In the genomic region with DNA sequence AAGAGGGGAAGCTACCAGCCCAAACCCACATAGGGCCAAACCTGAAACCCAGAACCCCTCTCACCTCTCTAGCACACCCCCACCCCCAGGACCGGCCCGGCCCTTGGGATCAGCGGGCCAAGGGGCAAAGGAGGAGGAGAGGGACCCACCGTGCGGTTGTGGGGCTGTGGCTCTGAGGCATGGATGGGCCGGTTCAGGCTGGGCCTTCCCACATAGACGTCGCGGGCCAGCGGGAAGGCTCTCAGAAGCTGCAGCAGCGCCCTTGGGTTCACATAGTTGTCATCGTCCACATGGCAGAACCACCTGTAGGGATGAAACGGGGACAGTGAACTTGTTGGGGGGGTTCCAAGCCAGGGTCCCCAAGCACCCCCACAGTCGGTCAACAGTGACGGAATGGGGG, we compare ENCODE assay signal across 29 cellular contexts. TPM values are rescaled to one million over a fixed set of nuclear protein-coding genes. Genes with fewer than 3 reads are reported as not detected.
"Had no signal": no experiment of that assay in that cellular context is flagged by ENCODE, and none has a peak within 500 bp of the region (broad histone marks: within the 10 kb centered on the region; RNA-seq: fewer than 3 reads in every experiment).

No MANE protein-coding gene starts in this region.

- ATAC-seq: esophagus mucosa; gastrocnemius medialis; left lung; mucosa of descending colon; natural killer cell treated with Interleukin-12 subunit alpha and Interleukin-12 subunit beta and Interleukin-15 and Interleukin-18, amount 100 ng/mL, for 72 hours; sciatic nerve; stimulated activated effector memory CD8-positive, alpha-beta T cell treated with anti-CD3 and anti-CD28 coated beads, Interleukin-12 subunit alpha, Interleukin-12 subunit beta, amount 100 ng/mL, for 72 hours had no signal

- DNase-seq: dorsolateral prefrontal cortex; effector CD4-positive, alpha-beta T cell; foreskin fibroblast; gastrocnemius medialis; head of caudate nucleus; kidney; left lung; mesenchymal stem cell; mucosa of descending colon; naive B cell; stimulated activated CD4-positive, alpha-beta T cell treated with anti-CD3 and anti-CD28 coated beads, Interleukin-12 subunit alpha, Interleukin-12 subunit beta, amount 100 ng/mL, for 4 hours; stimulated activated CD4-positive, alpha-beta T cell treated with anti-CD3 and anti-CD28 coated beads, Interleukin-1b, Interleukin-23, amount 100 ng/mL, for 48 hours; stimulated activated CD4-positive, alpha-beta T cell treated with anti-CD3 and anti-CD28 coated beads, Interleukin-4, amount 100 ng/mL, for 24 hours; stimulated activated naive CD4-positive, alpha-beta T cell treated with Interleukin-2 at 50 U/mL for 16 hours; substantia nigra; testis; tibial artery had no signal

- H3K4me3 ChIP-seq: dorsolateral prefrontal cortex, gastrocnemius medialis, left lung, mucosa of descending colon, smooth muscle cell, testis, tibial artery had no signal

- H3K79me2 ChIP-seq: parathyroid adenoma had no signal

- H3K4me1 ChIP-seq: parathyroid adenoma, testis had no signal

- H3K27me3 ChIP-seq: dorsolateral prefrontal cortex, left lung, testis had no signal

- H3K9ac ChIP-seq: parathyroid adenoma had no signal

- H3K27me3 Mint-ChIP-seq: naive B cell; natural killer cell treated with Interleukin-12 subunit alpha and Interleukin-12 subunit beta and Interleukin-15 and Interleukin-18, amount 100 ng/mL, for 72 hours had no signal

- H3K36me3 ChIP-seq: gastrocnemius medialis, tibial artery had no signal

- H3K27ac Mint-ChIP-seq: mesothelial cell of epicardium; naive B cell; natural killer cell treated with Interleukin-12 subunit alpha and Interleukin-12 subunit beta and Interleukin-15 and Interleukin-18, amount 100 ng/mL, for 72 hours; progenitor cell of endocrine pancreas; type B pancreatic cell had no signal

- H3K4me3 Mint-ChIP-seq: mesothelial cell of epicardium; natural killer cell treated with Interleukin-12 subunit alpha and Interleukin-12 subunit beta and Interleukin-15 and Interleukin-18, amount 100 ng/mL, for 72 hours; neural crest cell; stimulated activated effector memory CD8-positive, alpha-beta T cell treated with anti-CD3 and anti-CD28 coated beads, Interleukin-12 subunit alpha, Interleukin-12 subunit beta, amount 100 ng/mL, for 72 hours; type B pancreatic cell had no signal

- H2AFZ ChIP-seq: parathyroid adenoma had no signal

- H3K4me2 ChIP-seq: smooth muscle cell had no signal

- H3K36me3 Mint-ChIP-seq: mesothelial cell of epicardium, type B pancreatic cell had no signal

- H3K9me3 Mint-ChIP-seq: mesothelial cell of epicardium; naive B cell; natural killer cell treated with Interleukin-12 subunit alpha and Interleukin-12 subunit beta and Interleukin-15 and Interleukin-18, amount 100 ng/mL, for 72 hours; neural crest cell; stimulated activated effector memory CD8-positive, alpha-beta T cell treated with anti-CD3 and anti-CD28 coated beads, Interleukin-12 subunit alpha, Interleukin-12 subunit beta, amount 100 ng/mL, for 72 hours; type B pancreatic cell had no signal

- H3K27ac ChIP-seq: dorsolateral prefrontal cortex, epithelial cell of prostate, gastrocnemius medialis, left lung, parathyroid adenoma, testis, tibial artery had no signal

- H3K9me3 ChIP-seq: gastrocnemius medialis, left lung, mucosa of descending colon, testis, tibial artery had no signal

RNA-seq across cellular contexts. Expression of gene MFNG, which starts 7.0 kb away (rescaled TPM):
- total RNA-seq: smooth muscle cell had no signal

RNA-seq across cellular contexts. Expression of gene ELFN2, which starts 51.9 kb away (rescaled TPM):
- total RNA-seq: esophagus mucosa, lung microvascular endothelial cell had no signal
